ENCODE assay signal across 8 cellular contexts in the genomic region with DNA sequence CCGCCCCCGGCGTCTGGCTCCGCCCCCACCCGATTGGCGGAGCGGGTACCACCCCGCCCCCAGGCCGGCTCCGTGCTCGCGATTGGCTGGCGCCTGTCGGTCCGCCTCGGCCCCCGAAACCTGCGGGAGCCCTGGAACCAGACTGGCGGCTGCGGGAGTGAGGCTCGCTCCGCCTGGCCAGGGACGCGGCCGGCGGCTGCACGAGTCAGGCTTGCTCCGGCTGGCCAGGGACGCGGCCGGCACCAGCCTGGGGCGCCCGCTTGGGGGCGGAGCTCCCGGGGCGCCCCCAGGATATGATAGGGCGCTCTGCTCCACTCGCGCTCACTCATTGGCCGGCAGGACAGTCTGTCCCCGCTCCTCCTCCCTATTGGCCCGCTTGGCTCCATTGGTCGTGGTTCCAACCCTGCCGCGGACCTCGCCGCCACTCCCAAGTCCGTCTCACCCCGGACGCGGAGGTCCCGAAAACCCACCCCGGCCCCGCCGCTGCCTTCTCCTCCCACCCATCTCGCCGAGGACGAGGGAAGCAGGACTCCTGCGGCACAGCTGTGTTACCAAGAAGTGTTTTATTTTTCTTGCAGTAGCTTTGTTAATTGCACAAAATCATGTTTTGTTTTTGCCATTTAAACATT. TPM values are rescaled to one million over a fixed set of nuclear protein-coding genes. Genes with fewer than 3 reads are reported as not detected.
DNase-seq lines count a peak whose midpoint lies in the region; ATAC-seq and TF ChIP-seq lines count a peak whose summit lies in the region.

No MANE protein-coding gene starts in this region.

- H3K4me1 ChIP-seq in PC-3 (ENCODE audit: insufficient read depth, low read length): peaks cover 14% of the 10 kb centered on the region
- H3K4me1 ChIP-seq in muscle layer of colon (ENCODE audit: insufficient read depth, low read length): peaks cover 29% of the 10 kb centered on the region

- H3K36me3 ChIP-seq in PC-3 (ENCODE audit: low read depth, low read length): peaks cover 4% of the 10 kb centered on the region; the same call in 1 of the 2 replicates
- H3K36me3 ChIP-seq in muscle layer of colon (ENCODE audit: insufficient read depth, low read length): peaks cover 32% of the 10 kb centered on the region

- no peaks in the 10 kb centered on the region for H4K20me1 ChIP-seq in PC-3 (ENCODE audit: low read length)

- no peak for TF ChIP-seq RAD21 in Ishikawa (IDR thresholded peaks at IDR 0.05; ENCODE audit: low read depth)

- peak; percentile 87 for DNase-seq in DMS114 treated with DMSO at 0.1 percent for 48 hours (lab: John Stamatoyannopoulos, UW; ENCODE audit: unreplicated experiment)
- DNase-seq in PC-3: peak; percentile 82
- peak; percentile 84 for DNase-seq in activated T-cell treated with anti-CD3 and anti-CD28 coated beads, Interleukin-2, amount 50 U/mL, for 4 hours
- peak; percentile 93 for DNase-seq in stimulated activated CD8-positive, alpha-beta memory T cell treated with anti-CD3 and anti-CD28 coated beads, Interleukin-4, amount 100 ng/mL, for 48 hours

- H3K27me3 ChIP-seq in PC-3 (ENCODE audit: low read length) (no peaks in the 10 kb centered on the region), muscle layer of colon (ENCODE audit: control insufficient read depth in 1 of 2, insufficient read depth in 2 of 2, low read length in 2 of 2) (no peaks in the 10 kb centered on the region)

- H3F3A ChIP-seq in PC-3 (ENCODE audit: low read length, unreplicated experiment): no peaks in the 10 kb centered on the region

- peak; percentile 90 for ATAC-seq in GM21717 (IDR thresholded peaks at IDR 0.05; ENCODE audit: unreplicated experiment)
- peak; percentile 91 for ATAC-seq in PC-3
- peak; percentile 95 to 96 for ATAC-seq in activated T-cell treated with anti-CD3 and anti-CD28 coated beads, Interleukin-2, amount 50 U/mL, for 4 hours
- ATAC-seq in esophagus mucosa: peak; percentile 89

- H3K9me3 Mint-ChIP-seq in activated T-cell treated with anti-CD3 and anti-CD28 coated beads, Interleukin-2, amount 50 U/mL, for 4 hours: no peaks in the 10 kb centered on the region

- BruUV-seq in PC-3 (replicated peaks; lab: Mats Ljungman, UMichigan): no TSS peak

- intact Hi-C loops in PC-3 (cut with micrococcal nuclease): loop anchor here (5.0 to 10.0 kb wide), 2 partner anchors 70 to 152 kb away; a partner anchor contains a TSS

- peak overlapping the region; percentile 36; the same call in 1 of the 2 replicates for H3K9ac ChIP-seq in PC-3 (ENCODE audit: low read length)
- H3K9ac ChIP-seq in muscle layer of colon (ENCODE audit: low read length): peak overlapping the region; percentile 64

- H3K27ac ChIP-seq in PC-3 (ENCODE audit: low read length) (no peak overlapping the region; the same call in 1 of the 2 replicates), muscle layer of colon (ENCODE audit: low read depth, low read length) (peak overlapping the region; percentile 77)

- peak overlapping the region; percentile 97 for H3K4me2 ChIP-seq in PC-3 (ENCODE audit: low read length)

- peak overlapping the region; percentile 78 for H3K4me3 Mint-ChIP-seq in activated T-cell treated with anti-CD3 and anti-CD28 coated beads, Interleukin-2, amount 50 U/mL, for 4 hours

- CTCF ChIA-PET in PC-3 (lab: Charles Lee): no interaction called here

- TF ChIP-seq CTCF in PC-3 (conservative IDR thresholded peaks at IDR 0.05; ENCODE audit: low read depth, low read length): no peak

- TF ChIP-seq EP300 in Ishikawa (IDR thresholded peaks at IDR 0.05; ENCODE audit: borderline replicate concordance): no peak

- no peaks in the 10 kb centered on the region for H3K79me2 ChIP-seq in PC-3 (ENCODE audit: low read length)

- no peaks in the 10 kb centered on the region for H3K9me3 ChIP-seq in PC-3 (ENCODE audit: low read length)
- no peaks in the 10 kb centered on the region for H3K9me3 ChIP-seq in muscle layer of colon (ENCODE audit: low read length)

- H2AFZ ChIP-seq in PC-3 (ENCODE audit: low read length): peak overlapping the region; percentile 94

- H3K27me3 Mint-ChIP-seq in activated T-cell treated with anti-CD3 and anti-CD28 coated beads, Interleukin-2, amount 50 U/mL, for 4 hours (ENCODE audit: low read depth): no peaks in the 10 kb centered on the region

- POLR2A ChIA-PET in PC-3 (lab: Charles Lee; ENCODE audit: unreplicated experiment): interaction anchor here (0.6 kb wide), 2 partner anchors 41 to 69 kb away, joined by 5 to 10 read pairs; a partner anchor contains a TSS

- peaks cover 14% of the 10 kb centered on the region for H3K4me1 Mint-ChIP-seq in activated T-cell treated with anti-CD3 and anti-CD28 coated beads, Interleukin-2, amount 50 U/mL, for 4 hours (ENCODE audit: low read depth)

- H3K9me2 ChIP-seq in PC-3 (replicated peaks; ENCODE audit: low read length): no peaks in the 10 kb centered on the region

- H3K36me3 Mint-ChIP-seq in activated T-cell treated with anti-CD3 and anti-CD28 coated beads, Interleukin-2, amount 50 U/mL, for 4 hours (ENCODE audit: insufficient read depth): peaks cover 11% of the 10 kb centered on the region

- H3K4me3 ChIP-seq in PC-3 (ENCODE audit: low read length) (peak overlapping the region; percentile 84), muscle layer of colon (ENCODE audit: low read depth in 1 of 2, low read length in 2 of 2) (peak overlapping the region; percentile 72 to 87)

TF ChIP-seq in Ishikawa, 13 proteins besides CTCF, POLR2A, EP300 and RAD21:
- TF ChIP-seq EGR1 (IDR thresholded peaks at IDR 0.05) (0 out of 2 replicates have a peak, but pooled peaks have one; percentile 31), ZBTB7A (IDR thresholded peaks at IDR 0.05; ENCODE audit: low read depth) (peak; percentile 87), TAF1 (IDR thresholded peaks at IDR 0.05; ENCODE audit: low read depth) (peak; percentile 43; the same call in 1 of the 2 replicates), YY1 (IDR thresholded peaks at IDR 0.05; ENCODE audit: low read depth) (0 out of 2 replicates have a peak, but pooled peaks have one; percentile 5), TEAD4 (IDR thresholded peaks at IDR 0.05) (no peak)

RNA-seq across cellular contexts. Expression of a gene that starts 0.3 kb away (rescaled TPM):
- total RNA-seq in PC-3 (2014; rRNA removed): 23.3 and 24.1 TPM in 2 replicates
- total RNA-seq in activated T-cell treated with anti-CD3 and anti-CD28 coated beads, Interleukin-2, amount 50 U/mL, for 4 hours: 1 to 10 TPM; 4.1 to 6.3 (median 6.2) TPM
- 21.3 TPM for total RNA-seq in esophagus mucosa

RNA-seq across cellular contexts. Expression of a gene that starts 7.6 kb away (rescaled TPM):
- total RNA-seq in PC-3 (2014; rRNA removed) (not detected in 2 replicates), esophagus mucosa (12.9 TPM)
- not detected for total RNA-seq in activated T-cell treated with anti-CD3 and anti-CD28 coated beads, Interleukin-2, amount 50 U/mL, for 4 hours

RNA-seq across cellular contexts. Expression of a gene that starts 14.6 kb away (rescaled TPM):
- not detected in 2 replicates for total RNA-seq in PC-3 (2014; rRNA removed)
- not detected for total RNA-seq in activated T-cell treated with anti-CD3 and anti-CD28 coated beads, Interleukin-2, amount 50 U/mL, for 4 hours
- not detected for total RNA-seq in esophagus mucosa

RNA-seq across cellular contexts. Expression of a gene that starts 35.8 kb away (rescaled TPM):
- total RNA-seq in PC-3 (2014; rRNA removed) (8.6 and 10.4 TPM in 2 replicates), esophagus mucosa (5.2 TPM)
- total RNA-seq in activated T-cell treated with anti-CD3 and anti-CD28 coated beads, Interleukin-2, amount 50 U/mL, for 4 hours: 10 to 100 TPM; 10.3 to 12.4 (median 12.2) TPM

RNA-seq across cellular contexts. Expression of a gene that starts 44.3 kb away (rescaled TPM):
- 30.6 and 41.2 TPM in 2 replicates for total RNA-seq in PC-3 (2014; rRNA removed)
- 100 to 1,000 TPM; 109 to 116 (median 114) TPM for total RNA-seq in activated T-cell treated with anti-CD3 and anti-CD28 coated beads, Interleukin-2, amount 50 U/mL, for 4 hours
- 49.9 TPM for total RNA-seq in esophagus mucosa

Comparison
In these comparisons a context has a peak if more than half of its experiments do, and no peak if none do; other contexts are left out.
1. RNA of a gene that starts 7.6 kb away (total RNA-seq): 12.9 TPM in esophagus mucosa (single experiment); not detected in PC-3 and not detected in activated T-cell treated with anti-CD3 and anti-CD28 coated beads, Interleukin-2, amount 50 U/mL, for 4 hours; every median in the first group is over 10 times any median in the second.
2. Peak in every context shown above with its lines, with median percentiles within 50 percentile points of each other: DNase-seq and ATAC-seq.